ENCODE assay signal across 20 cellular contexts in genomic region chr1:60274422-60275419, GRCh38.
"Had no signal": no experiment of that assay in that cellular context is flagged by ENCODE, and none has a peak within 500 bp of the region (broad histone marks: within the 10 kb centered on the region; RNA-seq: fewer than 3 reads in every experiment).

No MANE protein-coding gene starts in this region.

- DNase-seq: activated CD4-positive, alpha-beta T cell treated with anti-CD3 and anti-CD28 coated beads, Interleukin-2, amount 10 ng/mL, durations not matched to agents 7 days and 5 days; activated CD8-positive, alpha-beta memory T cell treated with anti-CD3 and anti-CD28 coated beads, Interleukin-2, amount 50 U/mL, for 4 hours; activated naive CD4-positive, alpha-beta T cell treated with anti-CD3 and anti-CD28 coated beads, Interleukin-2, amount 50 U/mL, for 16 hours; activated T-cell treated with anti-CD3 and anti-CD28 coated beads, Interleukin-2, amount 50 U/mL, for 4 hours; dermis blood vessel endothelial cell; effector memory CD4-positive, alpha-beta T cell; head of caudate nucleus; lower lobe of right lung; natural killer cell; right cardiac atrium; stimulated activated CD4-positive, alpha-beta T cell treated with anti-CD3 and anti-CD28 coated beads, Interleukin-4, amount 100 ng/mL, for 24 hours; stomach; testis; upper lobe of left lung had no signal

- FAIRE-seq: astrocyte, frontal cortex had no signal

- H3K27me3 ChIP-seq: cardiac muscle cell, stomach, testis, upper lobe of left lung had no signal

- H3K4me1 ChIP-seq: testis had no signal

- H3K9me3 ChIP-seq: lower lobe of right lung, stomach, testis, upper lobe of left lung had no signal

- H3K4me3 ChIP-seq: cardiac muscle cell, lower lobe of right lung, smooth muscle cell, stomach, testis, upper lobe of left lung had no signal

- H3K36me3 ChIP-seq: cardiac muscle cell, lower lobe of right lung, stomach, upper lobe of left lung had no signal

- ATAC-seq: activated CD4-positive, CD25-positive, alpha-beta regulatory T cell treated with anti-CD3 and anti-CD28 coated beads, Interleukin-2, amount 50 U/mL, for 24 hours; activated T-cell treated with anti-CD3 and anti-CD28 coated beads, Interleukin-2, amount 50 U/mL, for 4 hours; lower lobe of right lung; natural killer cell; stimulated activated effector memory CD8-positive, alpha-beta T cell treated with anti-CD3 and anti-CD28 coated beads, Interleukin-12 subunit alpha, Interleukin-12 subunit beta, amount 100 ng/mL, for 72 hours had no signal

- H3K27ac ChIP-seq: cardiac muscle cell, lower lobe of right lung, testis, upper lobe of left lung had no signal
